23 cellular contexts compared by ENCODE assay signal in the genomic region with DNA sequence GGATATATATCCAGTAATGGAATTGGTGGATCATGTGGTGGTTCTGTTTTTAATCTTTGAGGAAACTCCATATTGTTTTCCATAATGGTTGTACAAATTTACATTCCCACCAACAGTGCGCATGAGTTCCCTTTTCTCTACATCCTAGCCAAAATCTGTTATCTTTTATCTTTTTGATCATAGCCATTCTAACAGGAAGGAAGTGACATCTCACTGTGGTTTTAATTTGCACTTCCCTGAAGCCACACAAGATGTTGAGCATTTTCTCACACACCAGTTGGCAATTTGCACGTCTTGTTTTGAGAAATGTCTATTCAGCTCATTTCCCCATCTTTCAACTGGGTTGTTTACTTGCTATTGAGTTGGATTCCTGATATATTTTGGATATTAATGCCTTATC.
DNase-seq lines count a peak whose midpoint lies in the region; ATAC-seq lines count a peak whose summit lies in the region.
"Had no signal": no experiment of that assay in that cellular context is flagged by ENCODE, and none has a peak within 500 bp of the region (broad histone marks: within the 10 kb centered on the region; RNA-seq: fewer than 3 reads in every experiment).

No MANE protein-coding gene starts in this region.

- H3K4me3 ChIP-seq in SK-N-MC (no peak overlapping the region), MG63 (no peak overlapping the region)
- H3K4me3 ChIP-seq: GM12878, HAP-1 had no signal

- H3K9me3 ChIP-seq in SK-N-MC (ENCODE audit: low read depth, low read length): no peaks in the 10 kb centered on the region
- H3K9me3 ChIP-seq in MG63: no peaks in the 10 kb centered on the region
- H3K9me3 ChIP-seq: HAP-1 had no signal

- peak; percentile 30 for DNase-seq in GF-D8 (lab: John Stamatoyannopoulos, UW)
- peak; percentile 54 for DNase-seq in MV-4-11 (lab: John Stamatoyannopoulos, UW)
- peak; percentile 52 for DNase-seq in SK-N-MC (ENCODE audit: low read depth, low spot score)
- no peak for DNase-seq in NCI-H510A (lab: John Stamatoyannopoulos, UW)
- no peak for DNase-seq in MG63
- DNase-seq in NCI-H146 (lab: John Stamatoyannopoulos, UW): no peak
- DNase-seq: CD4-positive, alpha-beta T cell; DMS53; GOT3; HFFc6; Karpas-422; NCI-H1105; NCI-H1436 treated with DMSO at 0.1 percent for 48 hours; NCI-H1930; NCI-H2107; NCI-H524 treated with DMSO at 0.1 percent for 48 hours; NCI-H774; SHP77; T-helper 9 cell had no signal

- H3K27ac ChIP-seq in SK-N-MC: peak overlapping the region; percentile 28; the same call in 1 of the 2 replicates
- H3K27ac ChIP-seq: RWPE1 had no signal

- ATAC-seq in HG03135 (IDR thresholded peaks at IDR 0.05; ENCODE audit: unreplicated experiment): no peak
- ATAC-seq: GM12878 had no signal

- no peak overlapping the region for H3K9ac ChIP-seq in SK-N-MC (ENCODE audit: insufficient read length)

- H3K36me3 ChIP-seq in SK-N-MC (ENCODE audit: insufficient read depth, low read length) (no peaks in the 10 kb centered on the region), MG63 (no peaks in the 10 kb centered on the region)
- H3K36me3 ChIP-seq: HAP-1 had no signal

- H3K27me3 ChIP-seq in MG63: no peaks in the 10 kb centered on the region

Comparison
In these comparisons a context has a peak if more than half of its experiments do, and no peak if none do; other contexts are left out.
1. DNase-seq: peak in GF-D8 (single experiment), MV-4-11 (single experiment) and SK-N-MC (single experiment); none in NCI-H510A (single experiment), MG63 (single experiment) and NCI-H146 (single experiment).